Comparison of ENCODE assay signal across 8 cellular contexts in genomic region chr19:11482384-11483050, GRCh38. TPM values are rescaled to one million over a fixed set of nuclear protein-coding genes. Genes with fewer than 3 reads are reported as not detected.
DNase-seq lines count a peak whose midpoint lies in the region; ATAC-seq, FAIRE-seq and TF ChIP-seq lines count a peak whose summit lies in the region.

No MANE protein-coding gene starts in this region.

- peak overlapping the region; percentile 70 for H3K4me3 Mint-ChIP-seq in activated T-cell treated with anti-CD3 and anti-CD28 coated beads, Interleukin-2, amount 50 U/mL, for 24 hours
- peak overlapping the region in 9 of 10 donors; percentile 52 to 83 (median 71) for H3K4me3 Mint-ChIP-seq in naive thymus-derived CD4-positive, alpha-beta T cell
- peak overlapping the region; percentile 81 for H3K4me3 Mint-ChIP-seq in stimulated activated memory B cell treated with anti-CD40 and anti-IgM and Interleukin-4, amounts not matched to agents 10 μg/mL and 1 μg/mL and 100 μg/mL, for 72 hours

- no peaks in the 10 kb centered on the region for H3K36me3 ChIP-seq in PC-3 (ENCODE audit: low read depth, low read length)
- peaks cover 8 to 42% (median 28%) of the 10 kb centered on the region in 4 donors for H3K36me3 ChIP-seq in esophagus muscularis mucosa
- H3K36me3 ChIP-seq in naive thymus-derived CD4-positive, alpha-beta T cell (ENCODE audit: control insufficient read depth in 2 of 3, insufficient read depth in 3 of 3, low read length in 3 of 3): peaks cover 0 to 11% (median 0%) of the 10 kb centered on the region in 3 experiments

- peak overlapping the region; percentile 48 for H3K4me3 ChIP-seq in Jurkat, Clone E6-1 (ENCODE audit: low read length)
- peak overlapping the region; percentile 59 for H3K4me3 ChIP-seq in PC-3 (ENCODE audit: low read length)
- H3K4me3 ChIP-seq in esophagus muscularis mucosa: peak overlapping the region; percentile 38 to 54 (median 42)
- peak overlapping the region; percentile 19 for H3K4me3 ChIP-seq in naive thymus-derived CD4-positive, alpha-beta T cell (ENCODE audit: low read length)

- no peaks in the 10 kb centered on the region for H3F3A ChIP-seq in PC-3 (ENCODE audit: low read length, unreplicated experiment)

- TF ChIP-seq CTCF in D721Med (IDR thresholded peaks at IDR 0.05; ENCODE audit: insufficient read depth, missing control alignments) (peak; percentile 90), PC-3 (conservative IDR thresholded peaks at IDR 0.05; ENCODE audit: low read depth, low read length) (peak; percentile 96), esophagus muscularis mucosa (IDR thresholded peaks at IDR 0.05) (peak; percentile 94 to 99 (median 96))

- H3K9me3 ChIP-seq in PC-3 (ENCODE audit: low read length) (no peaks in the 10 kb centered on the region), esophagus muscularis mucosa (peaks cover 0 to 4% (median 0%) of the 10 kb centered on the region in 4 donors)
- H3K9me3 ChIP-seq in naive thymus-derived CD4-positive, alpha-beta T cell (ENCODE audit: control insufficient read depth in 2 of 3, low read length in 3 of 3): no peaks in the 10 kb centered on the region

- no peaks in the 10 kb centered on the region for H3K79me2 ChIP-seq in PC-3 (ENCODE audit: low read length)

- H3K36me3 Mint-ChIP-seq in activated T-cell treated with anti-CD3 and anti-CD28 coated beads, Interleukin-2, amount 50 U/mL, for 24 hours (ENCODE audit: low read depth): peaks cover 15% of the 10 kb centered on the region
- peaks cover 0 to 16% (median 11%) of the 10 kb centered on the region in 5 donors for H3K36me3 Mint-ChIP-seq in naive thymus-derived CD4-positive, alpha-beta T cell
- H3K36me3 Mint-ChIP-seq in stimulated activated memory B cell treated with anti-CD40 and anti-IgM and Interleukin-4, amounts not matched to agents 10 μg/mL and 1 μg/mL and 100 μg/mL, for 72 hours: peaks cover 23% of the 10 kb centered on the region

- POLR2A ChIA-PET in PC-3 (lab: Charles Lee; ENCODE audit: unreplicated experiment): interaction anchor here (0.6 kb wide), 1 partner anchor 174 kb away, joined by 3 read pairs; no protein-coding TSS in a partner anchor
- POLR2A ChIA-PET in naive thymus-derived CD4-positive, alpha-beta T cell (lab: Charles Lee): interaction anchor here (0.5 to 1.4 kb wide), 6 partner anchors 46 to 538 kb away, joined by 3 to 7 read pairs (median 4); partner anchors contain the start of gene ECSIT

- FAIRE-seq in D721Med (lab: Jason Lieb, UNC): no peak

- peaks cover 7% of the 10 kb centered on the region; the same call in 1 of the 2 replicates for H3K4me1 ChIP-seq in PC-3 (ENCODE audit: insufficient read depth, low read length)
- H3K4me1 ChIP-seq in esophagus muscularis mucosa: peaks cover 36 to 45% (median 44%) of the 10 kb centered on the region in 4 donors
- H3K4me1 ChIP-seq in naive thymus-derived CD4-positive, alpha-beta T cell (ENCODE audit: control insufficient read depth in 2 of 2, insufficient read depth in 2 of 2, low read length in 2 of 2): peaks cover 15 to 20% of the 10 kb centered on the region in 2 donors

- H3K9me3 Mint-ChIP-seq in activated T-cell treated with anti-CD3 and anti-CD28 coated beads, Interleukin-2, amount 50 U/mL, for 24 hours: no peaks in the 10 kb centered on the region
- no peaks in the 10 kb centered on the region for H3K9me3 Mint-ChIP-seq in naive thymus-derived CD4-positive, alpha-beta T cell
- H3K9me3 Mint-ChIP-seq in stimulated activated memory B cell treated with anti-CD40 and anti-IgM and Interleukin-4, amounts not matched to agents 10 μg/mL and 1 μg/mL and 100 μg/mL, for 72 hours: no peaks in the 10 kb centered on the region

- no peaks in the 10 kb centered on the region for H3K9me2 ChIP-seq in PC-3 (replicated peaks; ENCODE audit: low read length)

- no peaks in the 10 kb centered on the region for H4K20me1 ChIP-seq in PC-3 (ENCODE audit: low read length)

- H3K27ac Mint-ChIP-seq in activated T-cell treated with anti-CD3 and anti-CD28 coated beads, Interleukin-2, amount 50 U/mL, for 24 hours: peak overlapping the region; percentile 84
- peak overlapping the region in 2 of 9 donors; percentile 21 to 85 for H3K27ac Mint-ChIP-seq in naive thymus-derived CD4-positive, alpha-beta T cell
- peak overlapping the region; percentile 88 for H3K27ac Mint-ChIP-seq in stimulated activated memory B cell treated with anti-CD40 and anti-IgM and Interleukin-4, amounts not matched to agents 10 μg/mL and 1 μg/mL and 100 μg/mL, for 72 hours

- H3K4me2 ChIP-seq in PC-3 (ENCODE audit: low read length): peak overlapping the region; percentile 78

- H2AFZ ChIP-seq in PC-3 (ENCODE audit: low read length): peak overlapping the region; percentile 79

- ATAC-seq in GM21528 (IDR thresholded peaks at IDR 0.05; ENCODE audit: low FRiP score, unreplicated experiment) (peak; percentile 55), PC-3 (peak; percentile 81)
- peak; percentile 92 for ATAC-seq in naive thymus-derived CD4-positive, alpha-beta T cell
- peak; percentile 85 for ATAC-seq in stimulated activated memory B cell treated with anti-CD40 and anti-IgM and Interleukin-4, amounts not matched to agents 10 μg/mL and 1 μg/mL and 100 μg/mL, for 72 hours

- H3K27ac ChIP-seq in PC-3 (ENCODE audit: low read length) (no peak overlapping the region), esophagus muscularis mucosa (replicated peaks in 1 of 4) (peak overlapping the region in 1 of 4 donors; percentile 3)
- H3K27ac ChIP-seq in naive thymus-derived CD4-positive, alpha-beta T cell (ENCODE audit: low read depth, low read length): no peak overlapping the region

- 19% methylated on average over 5 of the region's 58 CpGs for WGBS in esophagus muscularis mucosa

- peak; percentile 92 for DNase-seq in D721Med (ENCODE audit: insufficient read length, low spot score)
- DNase-seq in Jurkat, Clone E6-1 (ENCODE audit: low read depth, low spot score): peak; percentile 87
- DNase-seq in PC-3: peak; percentile 88
- DNase-seq in activated T-cell treated with anti-CD3 and anti-CD28 coated beads, Interleukin-2, amount 50 U/mL, for 24 hours: peak; percentile 91
- peak; percentile 92 for DNase-seq in esophagus muscularis mucosa (ENCODE audit: extremely low spot score)
- peak; percentile 63 to 92 (median 76) for DNase-seq in naive thymus-derived CD4-positive, alpha-beta T cell

- H3K27me3 Mint-ChIP-seq in activated T-cell treated with anti-CD3 and anti-CD28 coated beads, Interleukin-2, amount 50 U/mL, for 24 hours: peaks cover 41% of the 10 kb centered on the region
- peaks cover 25 to 37% (median 33%) of the 10 kb centered on the region in 5 donors for H3K27me3 Mint-ChIP-seq in naive thymus-derived CD4-positive, alpha-beta T cell
- peaks cover 38% of the 10 kb centered on the region for H3K27me3 Mint-ChIP-seq in stimulated activated memory B cell treated with anti-CD40 and anti-IgM and Interleukin-4, amounts not matched to agents 10 μg/mL and 1 μg/mL and 100 μg/mL, for 72 hours

- TF ChIP-seq EP300 in esophagus muscularis mucosa (IDR thresholded peaks at IDR 0.05): no peak

- H3K4me1 Mint-ChIP-seq in activated T-cell treated with anti-CD3 and anti-CD28 coated beads, Interleukin-2, amount 50 U/mL, for 24 hours (ENCODE audit: low read depth): peaks cover 22% of the 10 kb centered on the region
- H3K4me1 Mint-ChIP-seq in naive thymus-derived CD4-positive, alpha-beta T cell: peaks cover 12 to 24% (median 21%) of the 10 kb centered on the region in 7 donors
- H3K4me1 Mint-ChIP-seq in stimulated activated memory B cell treated with anti-CD40 and anti-IgM and Interleukin-4, amounts not matched to agents 10 μg/mL and 1 μg/mL and 100 μg/mL, for 72 hours: peaks cover 35% of the 10 kb centered on the region

- BruUV-seq in PC-3 (replicated peaks; lab: Mats Ljungman, UMichigan): no TSS peak

- no peak for TF ChIP-seq POLR2A in esophagus muscularis mucosa (IDR thresholded peaks at IDR 0.05; ENCODE audit: low read depth)

- H3K9ac ChIP-seq in PC-3 (ENCODE audit: low read length): peak overlapping the region; percentile 28

- peaks cover 14% of the 10 kb centered on the region; the same call in 1 of the 2 replicates for H3K27me3 ChIP-seq in PC-3 (ENCODE audit: low read length)
- peaks cover 15 to 86% (median 47%) of the 10 kb centered on the region in 4 donors for H3K27me3 ChIP-seq in esophagus muscularis mucosa
- peaks cover 8 to 17% of the 10 kb centered on the region in 2 donors for H3K27me3 ChIP-seq in naive thymus-derived CD4-positive, alpha-beta T cell (ENCODE audit: control insufficient read depth in 2 of 2, insufficient read depth in 2 of 2, low read length in 2 of 2)

- CTCF ChIA-PET in PC-3 (lab: Charles Lee): interaction anchor here (0.6 to 2.1 kb wide), 7 partner anchors 30 to 189 kb away, joined by 3 to 11 read pairs (median 5); partner anchors contain the start of genes ODAD3, PRKCSH and SWSAP1
- CTCF ChIA-PET in naive thymus-derived CD4-positive, alpha-beta T cell (lab: Charles Lee): interaction anchor here (0.6 to 1.9 kb wide), 17 partner anchors 11 to 1531 kb away, joined by 3 to 9 read pairs (median 3); partner anchors contain the start of genes PRKCSH and SWSAP1

- intact Hi-C loops in PC-3 (cut with micrococcal nuclease): loop anchor here (1.0 to 2.0 kb wide), 2 partner anchors 104 to 188 kb away; no protein-coding TSS in a partner anchor
- intact Hi-C loops in esophagus muscularis mucosa (cut with DNase I): no loop called here
- intact Hi-C loops in naive thymus-derived CD4-positive, alpha-beta T cell (cut with micrococcal nuclease): loop anchor here (1.0 to 5.0 kb wide), 8 partner anchors 23 to 345 kb away; partner anchors contain the start of genes ODAD3 (in 2 of the 2), PRKCSH (in 2 of the 2), ZNF653 (in 2 of the 2) and SPC24 (in 1 of the 2)

RNA-seq across cellular contexts. Expression of gene ELAVL3, which starts 1.7 kb away (rescaled TPM):
- polyA plus RNA-seq in Jurkat, Clone E6-1 (2012; ENCODE audit: insufficient read depth, insufficient read length): not detected
- total RNA-seq in PC-3 (2014; rRNA removed) (not detected in 2 replicates), esophagus muscularis mucosa (under 1 TPM; under 0.01 to 0.69 (median 0.31) TPM)
- under 1 TPM in 1 of 5 experiments, not detected in 4; 0.19 TPM for total RNA-seq in naive thymus-derived CD4-positive, alpha-beta T cell
- not detected for polyA plus RNA-seq in naive thymus-derived CD4-positive, alpha-beta T cell

RNA-seq across cellular contexts. Expression of gene ZNF653, which starts 23.1 kb away (rescaled TPM):
- 18.4 TPM for polyA plus RNA-seq in Jurkat, Clone E6-1 (2012; ENCODE audit: insufficient read depth, insufficient read length)
- total RNA-seq in PC-3 (2014; rRNA removed) (14.2 and 16.2 TPM in 2 replicates), esophagus muscularis mucosa (10 to 100 TPM in 1 of 4 donors, 1 to 10 TPM in 3; 9.1 to 13.9 (median 9.4) TPM)
- total RNA-seq in naive thymus-derived CD4-positive, alpha-beta T cell: 10 to 100 TPM; 10.0 to 23.9 (median 22.0) TPM
- 1 to 10 TPM; 1.7 to 4.6 TPM for polyA plus RNA-seq in naive thymus-derived CD4-positive, alpha-beta T cell

RNA-seq across cellular contexts. Expression of gene ECSIT, which starts 46.4 kb away (rescaled TPM):
- 59.0 TPM for polyA plus RNA-seq in Jurkat, Clone E6-1 (2012; ENCODE audit: insufficient read depth, insufficient read length)
- total RNA-seq in PC-3 (2014; rRNA removed): 126 and 156 TPM in 2 replicates
- 10 to 100 TPM; 72.7 to 97.5 (median 81.8) TPM for total RNA-seq in esophagus muscularis mucosa
- 10 to 100 TPM; 25.8 to 50.3 (median 32.5) TPM for total RNA-seq in naive thymus-derived CD4-positive, alpha-beta T cell
- 10 to 100 TPM; 36.0 to 46.2 TPM for polyA plus RNA-seq in naive thymus-derived CD4-positive, alpha-beta T cell

RNA-seq across cellular contexts. Expression of gene PRKCSH, which starts 47.1 kb away (rescaled TPM):
- polyA plus RNA-seq in Jurkat, Clone E6-1 (2012; ENCODE audit: insufficient read depth, insufficient read length): 305 TPM
- 222 and 266 TPM in 2 replicates for total RNA-seq in PC-3 (2014; rRNA removed)
- 100 to 1,000 TPM in 2 of 4 donors, 10 to 100 TPM in 2; 81.0 to 141 (median 98.7) TPM for total RNA-seq in esophagus muscularis mucosa
- total RNA-seq in naive thymus-derived CD4-positive, alpha-beta T cell: 100 to 1,000 TPM; 254 to 332 (median 288) TPM
- 10 to 100 TPM; 30.6 to 53.9 TPM for polyA plus RNA-seq in naive thymus-derived CD4-positive, alpha-beta T cell

RNA-seq across cellular contexts. Expression of gene ODAD3, which starts 47.6 kb away (rescaled TPM):
- 1.8 TPM for polyA plus RNA-seq in Jurkat, Clone E6-1 (2012; ENCODE audit: insufficient read depth, insufficient read length)
- 0.52 and 3.9 TPM in 2 replicates for total RNA-seq in PC-3 (2014; rRNA removed)
- under 1 TPM in 2 of 4 donors, not detected in 2; 0.39 to 0.83 TPM for total RNA-seq in esophagus muscularis mucosa
- total RNA-seq in naive thymus-derived CD4-positive, alpha-beta T cell: not detected
- not detected for polyA plus RNA-seq in naive thymus-derived CD4-positive, alpha-beta T cell
